8 cellular contexts compared by ENCODE assay signal in the genomic region with DNA sequence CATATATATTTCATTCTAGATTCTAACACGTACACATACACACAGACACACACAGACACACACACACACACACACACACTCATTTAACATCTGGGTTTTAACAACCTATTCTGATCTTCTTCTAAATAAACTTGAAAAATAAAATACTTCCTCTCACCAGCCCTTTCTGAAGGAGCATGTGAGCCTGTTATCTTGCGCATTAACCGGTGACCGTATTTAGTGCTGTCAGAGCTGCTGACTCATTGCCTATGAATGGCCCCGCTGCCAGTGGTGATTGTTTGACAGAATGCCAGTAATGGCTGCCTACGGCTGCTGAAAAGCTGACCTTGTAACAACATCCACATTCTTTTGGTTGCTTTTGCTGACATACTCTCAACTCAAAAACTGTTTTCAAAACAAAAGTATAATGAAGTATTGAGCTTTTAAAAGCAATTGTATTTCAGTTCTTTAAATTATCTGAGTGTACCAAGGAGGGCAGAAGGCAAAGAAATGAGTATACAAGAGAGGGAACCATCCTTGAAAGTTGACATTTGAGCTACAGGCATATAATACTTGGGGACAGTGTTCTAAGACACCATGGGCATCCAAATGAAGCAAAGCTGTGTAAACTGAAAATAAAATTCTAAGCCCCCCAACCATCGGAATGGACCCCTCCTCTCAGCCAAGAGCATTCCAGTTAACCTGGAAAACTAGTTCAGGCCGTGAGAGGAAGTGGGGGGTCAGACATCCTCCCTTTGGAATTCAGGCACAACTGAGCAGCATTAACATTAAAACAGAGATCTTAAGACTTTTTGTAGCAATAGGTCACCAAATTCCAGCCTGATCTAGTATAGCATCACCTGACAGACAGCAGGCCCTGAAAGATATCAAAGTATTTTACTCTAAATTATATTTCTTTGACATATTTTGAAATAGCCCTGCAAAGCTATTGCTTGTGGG. TPM values are rescaled to one million over a fixed set of nuclear protein-coding genes. Genes with fewer than 3 reads are reported as not detected.
DNase-seq lines count a peak whose midpoint lies in the region; ATAC-seq, FAIRE-seq and TF ChIP-seq lines count a peak whose summit lies in the region.

No MANE protein-coding gene starts in this region.

- no TSS peak for BruUV-seq in HCT116 (replicated peaks; lab: Mats Ljungman, UMichigan)

- H3K36me3 ChIP-seq in HCT116 (ENCODE audit: control insufficient read depth in 1 of 2, insufficient read depth in 2 of 2, low read length in 2 of 2) (no peaks in the 10 kb centered on the region), small intestine (ENCODE audit: control insufficient read depth in 2 of 2, insufficient read depth in 2 of 2, low read length in 2 of 2) (no peaks in the 10 kb centered on the region)

- H3K79me2 ChIP-seq in HCT116 (ENCODE audit: insufficient read depth, low read length) = no peaks in the 10 kb centered on the region

- H3K4me1 Mint-ChIP-seq in chondrocyte (ENCODE audit: low read depth) = peaks cover 36% of the 10 kb centered on the region

- CTCF ChIA-PET in HCT116 (lab: Charles Lee) = interaction anchor here (0.9 to 3.2 kb wide), 4 partner anchors 9 to 128 kb away, joined by 3 to 25 read pairs (median 22); no protein-coding TSS in a partner anchor

- H3K9me3 Mint-ChIP-seq in chondrocyte (ENCODE audit: low read depth) = no peaks in the 10 kb centered on the region

- H3K36me3 Mint-ChIP-seq in chondrocyte (ENCODE audit: low read depth) = no peaks in the 10 kb centered on the region

- peak overlapping the region; percentile 81 for H2AFZ ChIP-seq in HCT116 (ENCODE audit: low read depth, low read length, poor library complexity, severe bottlenecking)

- WGBS in small intestine, 3 donors = 25 to 30% (median 29%) methylated on average over 8 of the region's 8 CpGs

- H3K27ac Mint-ChIP-seq in chondrocyte (ENCODE audit: unreplicated experiment) = peak overlapping the region; percentile 100

- RAD21 ChIA-PET in HCT116 (lab: Charles Lee; ENCODE audit: low non-redundant PET in 1 of 2, low total read pairs in 2 of 2, uncharacterized antibody in 2 of 2, unreplicated experiment in 2 of 2) = no interaction called here

- intact Hi-C loops in HCT116 (cut with micrococcal nuclease) = no loop called here

- no peaks in the 10 kb centered on the region for H3K9me3 ChIP-seq in HCT116 (ENCODE audit: control insufficient read depth in 1 of 2, insufficient read depth in 1 of 2, low read depth in 1 of 2, low read length in 2 of 2)
- no peaks in the 10 kb centered on the region for H3K9me3 ChIP-seq in small intestine (ENCODE audit: control insufficient read depth, low read depth)

- H3K4me2 ChIP-seq in HCT116 (ENCODE audit: low read length) = peak overlapping the region; percentile 61

- no peak for TF ChIP-seq CTCF in HCT116 (IDR thresholded peaks at IDR 0.05 in 2 of 3, conservative IDR thresholded peaks at IDR 0.05 in 1 of 3; ENCODE audit: borderline replicate concordance in 1 of 3, insufficient read depth in 1 of 3, low read depth in 2 of 3, low read length in 2 of 3)
- TF ChIP-seq CTCF in chondrocyte (IDR thresholded peaks at IDR 0.05) = no peak

- H3K27me3 ChIP-seq in HCT116 (ENCODE audit: insufficient read depth, low read length) (no peaks in the 10 kb centered on the region), small intestine (ENCODE audit: control insufficient read depth in 2 of 2, insufficient read depth in 2 of 2, low read length in 2 of 2) (no peaks in the 10 kb centered on the region)

- no peak overlapping the region for H3K27ac ChIP-seq in HCT116 (ENCODE audit: low read depth, low read length)
- H3K27ac ChIP-seq in small intestine (ENCODE audit: low read depth in 1 of 2, low read length in 1 of 2) = no peak overlapping the region

- no peak for TF ChIP-seq RAD21 in HCT116 (IDR thresholded peaks at IDR 0.05; ENCODE audit: low read depth)

- H3K4me3 Mint-ChIP-seq in chondrocyte (ENCODE audit: unreplicated experiment) = peak overlapping the region; percentile 28

- no peaks in the 10 kb centered on the region for H4K20me1 ChIP-seq in HCT116 (ENCODE audit: insufficient read depth)

- H3K4me3 ChIP-seq in HCT116 (replicated peaks in 1 of 2; ENCODE audit: low read depth in 1 of 2, low read length in 2 of 2) (peak overlapping the region in 1 of 2 experiments; percentile 22; a peak in 1 of 4 replicates), small intestine (ENCODE audit: low read depth in 1 of 2, low read length in 2 of 2) (no peak overlapping the region)

- peak; percentile 85 for ATAC-seq in HCT116
- no peak for ATAC-seq in HG02571 (IDR thresholded peaks at IDR 0.05; ENCODE audit: unreplicated experiment)
- ATAC-seq in activated CD4-positive, CD25-positive, alpha-beta regulatory T cell treated with anti-CD3 and anti-CD28 coated beads, Interleukin-2, amount 50 U/mL, for 24 hours = no peak

- peak; percentile 56 for DNase-seq in HCT116 (ENCODE audit: low read depth, low spot score)
- DNase-seq in NCI-H510A (lab: John Stamatoyannopoulos, UW) = peak; percentile 73
- DNase-seq in chondrocyte (ENCODE audit: low spot score) = no peak
- peak; percentile 80 for DNase-seq in small intestine
- DNase-seq in stimulated activated CD4-positive, alpha-beta T cell treated with anti-CD3 and anti-CD28 coated beads, Interleukin-12 subunit alpha, Interleukin-12 subunit beta, amount 100 ng/mL, for 4 hours = no peak

- H3K9ac ChIP-seq in HCT116 (ENCODE audit: low read length) = no peak overlapping the region

- FAIRE-seq in islet of Langerhans (lab: Jason Lieb, UNC) = peak; percentile 100
- FAIRE-seq in small intestine (lab: Jason Lieb, UNC) = peak; percentile 75

- POLR2A ChIA-PET in HCT116 (lab: Charles Lee) = no interaction called here

- no peaks in the 10 kb centered on the region for H3K9me2 ChIP-seq in HCT116 (ENCODE audit: insufficient read depth)

- TF ChIP-seq POLR2A in HCT116 (IDR thresholded peaks at IDR 0.05; ENCODE audit: borderline replicate concordance, extremely low read depth, insufficient read depth, insufficient read length) = no peak

- H3K27me3 Mint-ChIP-seq in chondrocyte (ENCODE audit: low read depth) = no peaks in the 10 kb centered on the region

- H3K4me1 ChIP-seq in HCT116 (ENCODE audit: control insufficient read depth in 1 of 2, insufficient read depth in 2 of 2, low read length in 2 of 2) (peaks cover 9 to 14% of the 10 kb centered on the region in 2 experiments), small intestine (ENCODE audit: control insufficient read depth in 2 of 2, insufficient read depth in 1 of 2, low read depth in 1 of 2, low read length in 1 of 2) (peaks cover 0 to 2% of the 10 kb centered on the region in 2 donors)

TF ChIP-seq in HCT116, 20 proteins besides CTCF, POLR2A, EP300 and RAD21 (continues in another document):
- TF ChIP-seq SP1 (IDR thresholded peaks at IDR 0.05; ENCODE audit: low read depth) = no peak
- TF ChIP-seq FOSL1 (IDR thresholded peaks at IDR 0.05; ENCODE audit: low read depth) = peak; percentile 68
- TF ChIP-seq ZNF274 (IDR thresholded peaks at IDR 0.05; ENCODE audit: low read depth, low read length) = no peak
- TF ChIP-seq, protein P1, sequence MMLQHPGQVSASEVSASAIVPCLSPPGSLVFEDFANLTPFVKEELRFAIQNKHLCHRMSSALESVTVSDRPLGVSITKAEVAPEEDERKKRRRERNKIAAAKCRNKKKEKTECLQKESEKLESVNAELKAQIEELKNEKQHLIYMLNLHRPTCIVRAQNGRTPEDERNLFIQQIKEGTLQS (IDR thresholded peaks at IDR 0.05) = no peak
- TF ChIP-seq, protein P2, sequence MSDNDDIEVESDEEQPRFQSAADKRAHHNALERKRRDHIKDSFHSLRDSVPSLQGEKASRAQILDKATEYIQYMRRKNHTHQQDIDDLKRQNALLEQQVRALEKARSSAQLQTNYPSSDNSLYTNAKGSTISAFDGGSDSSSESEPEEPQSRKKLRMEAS (IDR thresholded peaks at IDR 0.05) = peak; percentile 16; the same call in 1 of the 2 replicates
- no peak for TF ChIP-seq SIN3A (IDR thresholded peaks at IDR 0.05; ENCODE audit: low read depth)
- TF ChIP-seq POLR2AphosphoS5 (IDR thresholded peaks at IDR 0.05; ENCODE audit: low read depth, low read length) = no peak
- no peak for TF ChIP-seq CEBPB (IDR thresholded peaks at IDR 0.05; ENCODE audit: low read depth)
- no peak for TF ChIP-seq EZH2phosphoT487 (IDR thresholded peaks at IDR 0.05; ENCODE audit: borderline replicate concordance)
- TF ChIP-seq EGR1 (IDR thresholded peaks at IDR 0.05; ENCODE audit: low read depth) = no peak
- TF ChIP-seq TCF7L2 (IDR thresholded peaks at IDR 0.05; ENCODE audit: borderline replicate concordance, extremely low read depth, insufficient read depth, insufficient read length) = no peak
- TF ChIP-seq CBX3 (IDR thresholded peaks at IDR 0.05; ENCODE audit: low read depth) = no peak; the same call in 1 of the 2 replicates
- TF ChIP-seq, protein P3, sequence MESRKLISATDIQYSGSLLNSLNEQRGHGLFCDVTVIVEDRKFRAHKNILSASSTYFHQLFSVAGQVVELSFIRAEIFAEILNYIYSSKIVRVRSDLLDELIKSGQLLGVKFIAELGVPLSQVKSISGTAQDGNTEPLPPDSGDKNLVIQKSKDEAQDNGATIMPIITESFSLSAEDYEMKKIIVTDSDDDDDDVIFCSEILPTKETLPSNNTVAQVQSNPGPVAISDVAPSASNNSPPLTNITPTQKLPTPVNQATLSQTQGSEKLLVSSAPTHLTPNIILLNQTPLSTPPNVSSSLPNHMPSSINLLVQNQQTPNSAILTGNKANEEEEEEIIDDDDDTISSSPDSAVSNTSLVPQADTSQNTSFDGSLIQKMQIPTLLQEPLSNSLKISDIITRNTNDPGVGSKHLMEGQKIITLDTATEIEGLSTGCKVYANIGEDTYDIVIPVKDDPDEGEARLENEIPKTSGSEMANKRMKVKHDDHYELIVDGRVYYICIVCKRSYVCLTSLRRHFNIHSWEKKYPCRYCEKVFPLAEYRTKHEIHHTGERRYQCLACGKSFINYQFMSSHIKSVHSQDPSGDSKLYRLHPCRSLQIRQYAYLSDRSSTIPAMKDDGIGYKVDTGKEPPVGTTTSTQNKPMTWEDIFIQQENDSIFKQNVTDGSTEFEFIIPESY (IDR thresholded peaks at IDR 0.05; ENCODE audit: extremely low read depth, insufficient replicate concordance, low read length) = no peak
- no peak for TF ChIP-seq ELF1 (IDR thresholded peaks at IDR 0.05; ENCODE audit: borderline replicate concordance, low read depth)
- TF ChIP-seq YY1 (IDR thresholded peaks at IDR 0.05; ENCODE audit: extremely low read depth, insufficient replicate concordance, low read depth, low read length) = peak; percentile 87
- peak; percentile 64 for TF ChIP-seq JUND (IDR thresholded peaks at IDR 0.05)
- TF ChIP-seq SRF (IDR thresholded peaks at IDR 0.05; ENCODE audit: low read depth) = 0 out of 2 replicates have a peak, but pooled peaks have one; percentile 30

RNA-seq across cellular contexts. Expression of a gene that starts 50.2 kb away (rescaled TPM):
- 9.6 TPM for total RNA-seq in HCT116 (2021; ENCODE audit: unreplicated experiment)
- polyA plus RNA-seq in HCT116 (2012) = 6.9 and 7.0 TPM in 2 replicates
- 3.7 to 5.8 TPM (median 3.7 TPM) in 3 replicates for total RNA-seq in chondrocyte
- polyA plus RNA-seq in small intestine = 1 to 10 TPM in 2 of 3 donors, under 1 TPM in 1; 0.45 to 6.2 (median 4.9) TPM

Comparison
In these comparisons a context has a peak if more than half of its experiments do, and no peak if none do; other contexts are left out.
1. DNase-seq: peak in HCT116 (single experiment), NCI-H510A (single experiment) and small intestine (single experiment); none in chondrocyte (single experiment) and stimulated activated CD4-positive, alpha-beta T cell treated with anti-CD3 and anti-CD28 coated beads, Interleukin-12 subunit alpha, Interleukin-12 subunit beta, amount 100 ng/mL, for 4 hours (single experiment).